In genomic region chr18:25299899-25300298, GRCh38 we compare ENCODE assay signal across 24 cellular contexts. TPM values are rescaled to one million over a fixed set of nuclear protein-coding genes. Genes with fewer than 3 reads are reported as not detected.
DNase-seq lines count a peak whose midpoint lies in the region; ATAC-seq and TF ChIP-seq lines count a peak whose summit lies in the region.
"Had no signal": no experiment of that assay in that cellular context is flagged by ENCODE, and none has a peak within 500 bp of the region (broad histone marks: within the 10 kb centered on the region; RNA-seq: fewer than 3 reads in every experiment).

No MANE protein-coding gene starts in this region.

- no peaks in the 10 kb centered on the region for H3K36me3 ChIP-seq in BLaER1 treated with 17β-estradiol and CSF1 and Interleukin-3, amounts not matched to agents 10 nM and 100 nM
- H3K36me3 ChIP-seq in IMR-90 (ENCODE audit: control insufficient read depth, insufficient read depth, low read length): peaks cover 4% of the 10 kb centered on the region
- H3K36me3 ChIP-seq in esophagus squamous epithelium: no peaks in the 10 kb centered on the region
- H3K36me3 ChIP-seq: adrenal gland, thyroid gland had no signal

- TF ChIP-seq CTCF in IMR-90 (conservative IDR thresholded peaks at IDR 0.05; ENCODE audit: low read depth, low read length): no peak
- TF ChIP-seq CTCF in esophagus squamous epithelium (IDR thresholded peaks at IDR 0.05): no peak
- no peak for TF ChIP-seq CTCF in osteocyte (IDR thresholded peaks at IDR 0.05)
- no peak for TF ChIP-seq CTCF in H9 (conservative IDR thresholded peaks at IDR 0.05)

- peak overlapping the region in 7 of 11 experiments; percentile 39 to 74 (median 59); a peak in 13 of 22 replicates for H3K27ac ChIP-seq in BLaER1 treated with 17β-estradiol and CSF1 and Interleukin-3, amounts not matched to agents 10 nM and 100 nM
- H3K27ac ChIP-seq in IMR-90 (ENCODE audit: insufficient read depth, low read length): peak overlapping the region; percentile 97
- H3K27ac ChIP-seq in esophagus squamous epithelium: peak overlapping the region in 3 of 4 donors; percentile 18 to 60 (median 41)
- no peak overlapping the region for H3K27ac ChIP-seq in H9 (ENCODE audit: insufficient read length, low read depth, low read length)
- H3K27ac ChIP-seq: coronary artery, VCaP had no signal

- in situ Hi-C loops in IMR-90 (cut with MboI; ENCODE audit: low sequenced_read_pairs): no loop called here

- POLR2A ChIA-PET in IMR-90 (lab: Charles Lee; ENCODE audit: unreplicated experiment): no interaction called here

- H3K27ac Mint-ChIP-seq in osteocyte (ENCODE audit: unreplicated experiment): peak overlapping the region; percentile 57
- H3K27ac Mint-ChIP-seq in H9: no peak overlapping the region
- H3K27ac Mint-ChIP-seq: activated T-cell treated with anti-CD3 and anti-CD28 coated beads, Interleukin-2, amount 50 U/mL, for 24 hours; CD4-positive, alpha-beta memory T cell; effector memory CD8-positive, alpha-beta T cell had no signal

- no peaks in the 10 kb centered on the region for H3K9me3 ChIP-seq in BLaER1 treated with 17β-estradiol and CSF1 and Interleukin-3, amounts not matched to agents 10 nM and 100 nM (replicated peaks in 1 of 11)
- H3K9me3 ChIP-seq in IMR-90 (ENCODE audit: control insufficient read depth, insufficient read depth, low read length) (no peaks in the 10 kb centered on the region), esophagus squamous epithelium (no peaks in the 10 kb centered on the region), H9 (ENCODE audit: control insufficient read depth, low read depth, low read length) (no peaks in the 10 kb centered on the region)
- H3K9me3 ChIP-seq: adrenal gland, thyroid gland had no signal

- no CpG with 5 or more reads among the region's 4 CpGs for WGBS in IMR-90 (ENCODE audit: extremely low coverage in 2 of 2, insufficient read length in 1 of 2), 2 experiments
- WGBS in esophagus squamous epithelium, 2 donors: 68 to 78% methylated on average over 4 of the region's 4 CpGs
- no CpG with 5 or more reads among the region's 4 CpGs for WGBS in H9 (ENCODE audit: extremely low coverage, insufficient read length, low lambda C conversion rate)

- no peaks in the 10 kb centered on the region for H3K23me2 ChIP-seq in H9 (ENCODE audit: insufficient read length, low read depth, low read length, poor library complexity, severe bottlenecking)

- peak overlapping the region; percentile 97 for H2BK15ac ChIP-seq in IMR-90 (ENCODE audit: low read depth, low read length)
- no peak overlapping the region for H2BK15ac ChIP-seq in H9 (ENCODE audit: low read depth, low read length)

- H3K36me3 Mint-ChIP-seq in osteocyte (ENCODE audit: unreplicated experiment) (peaks cover 11% of the 10 kb centered on the region), H9 (ENCODE audit: insufficient read depth in 1 of 3, low read depth in 3 of 3) (no peaks in the 10 kb centered on the region)
- H3K36me3 Mint-ChIP-seq: CD4-positive, alpha-beta memory T cell; naive B cell had no signal

- H3K79me1 ChIP-seq in IMR-90 (ENCODE audit: low read depth in 1 of 2, low read length in 2 of 2) (peaks cover 16 to 44% of the 10 kb centered on the region in 2 experiments), H9 (ENCODE audit: insufficient read depth, low read depth, low read length, poor library complexity, severe bottlenecking) (no peaks in the 10 kb centered on the region)

- no peak overlapping the region; a peak in 1 of 22 replicates for H3K9ac ChIP-seq in BLaER1 treated with 17β-estradiol and CSF1 and Interleukin-3, amounts not matched to agents 10 nM and 100 nM
- H3K9ac ChIP-seq in IMR-90 (ENCODE audit: low read depth, low read length) (no peak overlapping the region), H9 (ENCODE audit: extremely low read depth, insufficient read length, low read length) (no peak overlapping the region)

- H3K9me3 Mint-ChIP-seq in osteocyte (ENCODE audit: unreplicated experiment) (no peaks in the 10 kb centered on the region), H9 (no peaks in the 10 kb centered on the region)
- H3K9me3 Mint-ChIP-seq: activated T-cell treated with anti-CD3 and anti-CD28 coated beads, Interleukin-2, amount 50 U/mL, for 24 hours; naive B cell had no signal

- intact Hi-C loops in IMR-90 (cut with micrococcal nuclease): loop anchor here (2.0 kb wide), 1 partner anchor 49 kb away; no protein-coding TSS in a partner anchor
- intact Hi-C loops in esophagus squamous epithelium (cut with DNase I): no loop called here

- H3K23ac ChIP-seq in IMR-90 (ENCODE audit: low read depth, low read length) (peak overlapping the region; percentile 98), H9 (ENCODE audit: insufficient read length, low read depth, low read length) (no peak overlapping the region)

- H3K56ac ChIP-seq in IMR-90 (ENCODE audit: extremely low read depth, insufficient read depth, low read length): peak overlapping the region; percentile 69; the same call in 1 of the 2 replicates
- no peak overlapping the region for H3K56ac ChIP-seq in H9 (ENCODE audit: insufficient read length, low read depth, low read length)

- CTCF ChIA-PET in IMR-90 (lab: Yijun Ruan, JAX): no interaction called here

- H3K4me3 Mint-ChIP-seq in osteocyte (ENCODE audit: unreplicated experiment) (no peak overlapping the region), H9 (no peak overlapping the region)
- H3K4me3 Mint-ChIP-seq: activated T-cell treated with anti-CD3 and anti-CD28 coated beads, Interleukin-2, amount 50 U/mL, for 24 hours; CD4-positive, alpha-beta memory T cell; effector memory CD8-positive, alpha-beta T cell; naive B cell had no signal

- H2BK12ac ChIP-seq in H9 (ENCODE audit: insufficient read length, low read depth, low read length): no peak overlapping the region

- no peak overlapping the region for H3K4me3 ChIP-seq in BLaER1 treated with 17β-estradiol and CSF1 and Interleukin-3, amounts not matched to agents 10 nM and 100 nM
- H3K4me3 ChIP-seq in IMR-90 (ENCODE audit: insufficient read depth, low read depth, low read length) (no peak overlapping the region), esophagus squamous epithelium (no peak overlapping the region)
- H3K4me3 ChIP-seq: adrenal gland, coronary artery, thyroid gland had no signal

- BruUV-seq in IMR-90 (replicated peaks; lab: Mats Ljungman, UMichigan): no TSS peak

- H4K5ac ChIP-seq in IMR-90 (ENCODE audit: low read depth, low read length) (peak overlapping the region; percentile 97), H9 (ENCODE audit: insufficient read length, low read depth, low read length) (no peak overlapping the region)

- H2BK20ac ChIP-seq in IMR-90 (ENCODE audit: low read depth, low read length) (peak overlapping the region; percentile 100), H9 (ENCODE audit: low read depth, low read length, poor library complexity, severe bottlenecking) (no peak overlapping the region)

- peak overlapping the region; percentile 100 for H2BK120ac ChIP-seq in IMR-90 (ENCODE audit: low read depth, low read length)
- H2BK120ac ChIP-seq in H9 (ENCODE audit: low read depth, low read length, poor library complexity, severe bottlenecking): no peak overlapping the region

- TF ChIP-seq RAD21 in IMR-90 (IDR thresholded peaks at IDR 0.05; ENCODE audit: low read length): no peak

- TF ChIP-seq POLR2A in IMR-90 (IDR thresholded peaks at IDR 0.05; ENCODE audit: low read depth, low read length): no peak
- no peak for TF ChIP-seq POLR2A in esophagus squamous epithelium (IDR thresholded peaks at IDR 0.05)

- H3K4ac ChIP-seq in IMR-90 (ENCODE audit: low read depth, low read length) (peak overlapping the region; percentile 100), H9 (ENCODE audit: low read depth, low read length) (no peak overlapping the region)

- H4K8ac ChIP-seq in IMR-90 (ENCODE audit: low read depth in 2 of 2, low read length in 2 of 2) (peak overlapping the region; percentile 52 to 96), H9 (replicated peaks; ENCODE audit: insufficient read length, low read depth, low read length) (no peak overlapping the region)

- H3K4me2 ChIP-seq in BLaER1 treated with 17β-estradiol and CSF1 and Interleukin-3, amounts not matched to agents 10 nM and 100 nM: peak overlapping the region in 7 of 11 experiments; percentile 28 to 78 (median 49); a peak in 11 of 22 replicates
- peak overlapping the region; percentile 65 for H3K4me2 ChIP-seq in IMR-90 (ENCODE audit: low read depth, low read length)
- H3K4me2 ChIP-seq in H9 (ENCODE audit: insufficient read depth, insufficient read length, low read length): no peak overlapping the region

- H3K14ac ChIP-seq in IMR-90 (replicated peaks; ENCODE audit: low read depth, low read length): peak overlapping the region; percentile 98
- H3K14ac ChIP-seq in H9 (ENCODE audit: insufficient read depth, low read length): no peak overlapping the region

- H3T11ph ChIP-seq in H9 (ENCODE audit: low read length): no peak overlapping the region

- no peak for DNase-seq in IMR-90
- DNase-seq in esophagus squamous epithelium (lab: John Stamatoyannopoulos, UW): no peak
- DNase-seq in osteocyte (ENCODE audit: extremely low spot score, unreplicated experiment): no peak
- DNase-seq in Ammon's horn (ENCODE audit: low spot score): no peak
- no peak for DNase-seq in epidermal melanocyte (ENCODE audit: insufficient read length, low spot score)
- no peak for DNase-seq in HPDE6-E6E7 (ENCODE audit: extremely low spot score)
- DNase-seq in H9: no peak
- DNase-seq: activated CD4-positive, alpha-beta T cell treated with anti-CD3 and anti-CD28 coated beads for 48 hours; activated naive CD4-positive, alpha-beta T cell; activated T-cell treated with anti-CD3 and anti-CD28 coated beads, Interleukin-2, amount 50 U/mL, for 24 hours; adrenal gland; CD4-positive, alpha-beta memory T cell; effector memory CD8-positive, alpha-beta T cell; naive B cell; NCI-H187; NCI-H526 treated with DMSO at 0.1 percent for 48 hours; retina; stimulated activated naive CD8-positive, alpha-beta T cell treated with anti-CD3 and anti-CD28 coated beads, Interleukin-15, Interleukin-2, amounts not matched to agents 100 U/mL and 50 U/mL, for 24 hours; thyroid gland had no signal

- H2BK5ac ChIP-seq in IMR-90 (ENCODE audit: low read depth, low read length, poor library complexity, severe bottlenecking): peak overlapping the region; percentile 95
- no peak overlapping the region for H2BK5ac ChIP-seq in H9 (ENCODE audit: insufficient read length, low read length)

- dilution Hi-C loops in IMR-90 (cut with HindIII; ENCODE audit: low sequenced_read_pairs, unreplicated experiment): no loop called here

- H2AK5ac ChIP-seq in IMR-90 (ENCODE audit: low read depth, low read length): peak overlapping the region; percentile 99
- H2AK5ac ChIP-seq in H9 (ENCODE audit: insufficient read length, low read length): no peak overlapping the region

- ATAC-seq in IMR-90 (ENCODE audit: low read depth): no peak
- ATAC-seq: effector memory CD8-positive, alpha-beta T cell; stimulated activated naive CD8-positive, alpha-beta T cell treated with anti-CD3 and anti-CD28 coated beads, Interleukin-15, Interleukin-2, amounts not matched to agents 100 U/mL and 50 U/mL, for 24 hours had no signal

- H2AK9ac ChIP-seq in IMR-90 (replicated peaks; ENCODE audit: low read depth, low read length, poor library complexity): peak overlapping the region; percentile 73

- H2AFZ ChIP-seq in IMR-90 (replicated peaks; ENCODE audit: low read length, poor library complexity): peak overlapping the region; percentile 64
- no peak overlapping the region for H2AFZ ChIP-seq in H9 (ENCODE audit: low read length)

- H3K4me1 Mint-ChIP-seq in osteocyte (ENCODE audit: unreplicated experiment): peaks cover 17% of the 10 kb centered on the region
- no peaks in the 10 kb centered on the region for H3K4me1 Mint-ChIP-seq in H9
- H3K4me1 Mint-ChIP-seq: CD4-positive, alpha-beta memory T cell; naive B cell had no signal

- peak overlapping the region; percentile 99 for H3K18ac ChIP-seq in IMR-90 (ENCODE audit: low read depth, low read length)
- no peak overlapping the region for H3K18ac ChIP-seq in H9 (ENCODE audit: insufficient read length, low read depth, low read length)

- H3K4me1 ChIP-seq in BLaER1 treated with 17β-estradiol and CSF1 and Interleukin-3, amounts not matched to agents 10 nM and 100 nM: peaks cover 0 to 22% (median 17%) of the 10 kb centered on the region in 10 experiments; a peak in 12 of 20 replicates
- H3K4me1 ChIP-seq in IMR-90 (ENCODE audit: control insufficient read depth, insufficient read depth, low read length) (peaks cover 6% of the 10 kb centered on the region), esophagus squamous epithelium (peaks cover 0 to 10% (median 4%) of the 10 kb centered on the region in 3 donors), H9 (ENCODE audit: insufficient read depth, low read length) (no peaks in the 10 kb centered on the region)

- no peaks in the 10 kb centered on the region for H3K27me3 ChIP-seq in BLaER1 treated with 17β-estradiol and CSF1 and Interleukin-3, amounts not matched to agents 10 nM and 100 nM
- H3K27me3 ChIP-seq in IMR-90 (ENCODE audit: control insufficient read depth, insufficient read depth, low read length) (no peaks in the 10 kb centered on the region), esophagus squamous epithelium (no peaks in the 10 kb centered on the region), H9 (ENCODE audit: insufficient read depth, low read length) (no peaks in the 10 kb centered on the region)
- H3K27me3 ChIP-seq: adrenal gland, thyroid gland had no signal

- H3K9me1 ChIP-seq in IMR-90 (ENCODE audit: insufficient read depth, low read length): peaks cover 10% of the 10 kb centered on the region

- peak overlapping the region; percentile 98 for H4K91ac ChIP-seq in IMR-90 (ENCODE audit: insufficient read depth, low read depth, low read length)
- H4K91ac ChIP-seq in H9 (ENCODE audit: insufficient read length, low read depth, low read length): no peak overlapping the region

- no peaks in the 10 kb centered on the region for H3K27me3 Mint-ChIP-seq in osteocyte (ENCODE audit: unreplicated experiment)
- no peaks in the 10 kb centered on the region for H3K27me3 Mint-ChIP-seq in H9 (ENCODE audit: low read depth)
- H3K27me3 Mint-ChIP-seq: activated T-cell treated with anti-CD3 and anti-CD28 coated beads, Interleukin-2, amount 50 U/mL, for 24 hours; effector memory CD8-positive, alpha-beta T cell had no signal

- no peaks in the 10 kb centered on the region for H4K20me1 ChIP-seq in BLaER1 treated with 17β-estradiol and CSF1 and Interleukin-3, amounts not matched to agents 10 nM and 100 nM
- H4K20me1 ChIP-seq in IMR-90 (ENCODE audit: insufficient read depth, low read length): no peaks in the 10 kb centered on the region; the same call in 1 of the 2 replicates
- no peaks in the 10 kb centered on the region for H4K20me1 ChIP-seq in H9 (ENCODE audit: control insufficient read depth, insufficient read depth, insufficient read length)

- H3K79me2 ChIP-seq in H9 (ENCODE audit: insufficient read depth, low read length): no peaks in the 10 kb centered on the region

RNA-seq across cellular contexts. Expression of gene ZNF521, which starts 52.1 kb away (rescaled TPM):
- total RNA-seq in IMR-90 (2012; rRNA removed) (44.7 and 59.3 TPM in 2 replicates), esophagus squamous epithelium (10 to 100 TPM in 1 of 4 donors, 1 to 10 TPM in 2, under 1 TPM in 1; 0.68 to 11.3 (median 4.7) TPM), osteocyte (52.2 and 57.1 TPM in 2 replicates), H9 (2021) (1.5 and 3.3 TPM in 2 replicates)
- 21.5 and 30.2 TPM in 2 replicates for polyA plus RNA-seq in IMR-90 (2012; rRNA removed)
- polyA plus RNA-seq in IMR-90 (2012; cell fraction: cytosol; rRNA removed): 18.6 and 25.8 TPM in 2 replicates
- 17.7 and 26.3 TPM in 2 replicates for polyA plus RNA-seq in IMR-90 (2012; cell fraction: nucleus; rRNA removed; ENCODE audit: low replicate concordance)
- total RNA-seq: activated CD8-positive, alpha-beta memory T cell treated with anti-CD3 and anti-CD28 coated beads for 36 hours; CD4-positive, alpha-beta memory T cell; T-helper 1 cell treated with Interleukin-12 subunit alpha and Interleukin-12 subunit beta and Interleukin-4 antibody, amounts not matched to agents 30 ng/mL and 1 ng/mL, for 36 hours had no signal
- polyA plus RNA-seq: CD4-positive, alpha-beta memory T cell had no signal
